In genomic region chr10:75431180-75432111, GRCh38 we compare ENCODE assay signal across 8 cellular contexts. TPM values are rescaled to one million over a fixed set of nuclear protein-coding genes. Genes with fewer than 3 reads are reported as not detected.
A peak's percentile ranks its signal among the peaks of the same experiment; 100 is the strongest.
DNase-seq lines count a peak whose midpoint lies in the region; ATAC-seq, FAIRE-seq and TF ChIP-seq lines count a peak whose summit lies in the region.
"Had no signal": no experiment of that assay in that cellular context is flagged by ENCODE, and none has a peak within 500 bp of the region (broad histone marks: within the 10 kb centered on the region; RNA-seq: fewer than 3 reads in every experiment).

Gene LRMDA, plus strand, starts transcription at chr10:75431624.

- no peaks in the 10 kb centered on the region for H3K36me3 Mint-ChIP-seq in neural progenitor cell

- no peaks in the 10 kb centered on the region for H3K9me3 ChIP-seq in neural progenitor cell (ENCODE audit: low read depth)

- FAIRE-seq in frontal cortex (lab: Jason Lieb, UNC), result no peak
- FAIRE-seq: TTC549 had no signal

- H4K20me1 ChIP-seq in neural progenitor cell (ENCODE audit: low read depth), result peaks cover 7% of the 10 kb centered on the region

- DNase-seq in SIG-M5 treated with dmso at 0.1 percent for 504 hours (lab: John Stamatoyannopoulos, UW; ENCODE audit: unreplicated experiment), result peak; percentile 78
- peak; percentile 58 to 71 for DNase-seq in frontal cortex (ENCODE audit: low spot score in 2 of 2)
- DNase-seq in neural progenitor cell (ENCODE audit: low spot score), result peak; percentile 65
- DNase-seq in central memory CD4-positive, alpha-beta T cell, result no peak
- DNase-seq in GM10266 (ENCODE audit: extremely low spot score), result no peak
- no peak for DNase-seq in NCI-H128 (lab: John Stamatoyannopoulos, UW; ENCODE audit: unreplicated experiment)

- peak within 1 kb of the TSS; percentile 93 for H3K27ac Mint-ChIP-seq in neural progenitor cell

- no peaks in the 10 kb centered on the region for H3K36me3 ChIP-seq in neural progenitor cell

- peak within 1 kb of the TSS; percentile 85 for H3K4me2 ChIP-seq in neural progenitor cell

- H3K9me3 Mint-ChIP-seq in neural progenitor cell, result peaks cover 2% of the 10 kb centered on the region

- H3K4me3 ChIP-seq in neural progenitor cell, result peak within 1 kb of the TSS; percentile 45

- no peaks in the 10 kb centered on the region for H3K79me2 ChIP-seq in neural progenitor cell (ENCODE audit: low read depth)

- peaks cover 58% of the 10 kb centered on the region for H3K4me1 ChIP-seq in neural progenitor cell

- peaks cover 67% of the 10 kb centered on the region for H3K4me1 Mint-ChIP-seq in neural progenitor cell

- H2AFZ ChIP-seq in neural progenitor cell (replicated peaks), result peak within 1 kb of the TSS; percentile 48

- peak within 1 kb of the TSS; percentile 82 for H3K4me3 Mint-ChIP-seq in neural progenitor cell

- ATAC-seq in GM21786 (IDR thresholded peaks at IDR 0.05; ENCODE audit: unreplicated experiment), result peak; percentile 49

- peaks cover 21% of the 10 kb centered on the region for H3K27me3 Mint-ChIP-seq in neural progenitor cell (ENCODE audit: insufficient read depth, low read depth)

- no peak within 1 kb of the TSS for H3K27ac ChIP-seq in neural progenitor cell

- H3K27me3 ChIP-seq in neural progenitor cell, result peaks cover 95% of the 10 kb centered on the region

- peaks cover 40% of the 10 kb centered on the region for H3F3A ChIP-seq in neural progenitor cell (ENCODE audit: low read depth)

- TF ChIP-seq CTCF in neural progenitor cell (IDR thresholded peaks at IDR 0.05), result no peak
- no peak for TF ChIP-seq CTCF in GM10266 (IDR thresholded peaks at IDR 0.05; ENCODE audit: control insufficient read depth, insufficient read depth, low read depth, missing control alignments)

- no peak within 1 kb of the TSS for H3K9ac ChIP-seq in neural progenitor cell

RNA-seq across cellular contexts. Expression of gene LRMDA, which starts in this region (rescaled TPM):
- total RNA-seq in frontal cortex (4.5 TPM), neural progenitor cell (ENCODE audit: low replicate concordance) (5.2 TPM in 1 of 2 replicates, not detected in the other)

Comparison
In these comparisons a context has a peak if more than half of its experiments do, and no peak if none do; other contexts are left out.
1. DNase-seq: peak in SIG-M5 treated with dmso at 0.1 percent for 504 hours (single experiment), frontal cortex (2 of 2) and neural progenitor cell (single experiment); none in central memory CD4-positive, alpha-beta T cell (single experiment), GM10266 (single experiment) and NCI-H128 (single experiment).